33 cellular contexts compared by ENCODE assay signal in genomic region chr6:5512422-5512821, GRCh38.
"Had no signal": no experiment of that assay in that cellular context is flagged by ENCODE, and none has a peak within 500 bp of the region (broad histone marks: within the 10 kb centered on the region; RNA-seq: fewer than 3 reads in every experiment).

No MANE protein-coding gene starts in this region.

- H3K79me2 ChIP-seq: hepatocyte had no signal

- H3K4me2 ChIP-seq: hepatocyte had no signal

- H3K4me1 ChIP-seq: ascending aorta, gastroesophageal sphincter, pancreas, prostate gland, sigmoid colon, upper lobe of left lung, vagina had no signal

- H3K27me3 Mint-ChIP-seq: activated naive CD8-positive, alpha-beta T cell treated with anti-CD3 and anti-CD28 coated beads for 36 hours; effector memory CD8-positive, alpha-beta T cell; naive B cell; stimulated activated memory B cell treated with anti-CD40 and anti-IgM and Interleukin-4, amounts not matched to agents 10 μg/mL and 1 μg/mL and 100 μg/mL, for 72 hours; stimulated activated naive CD8-positive, alpha-beta T cell treated with anti-CD3 and anti-CD28 coated beads, Interleukin-15, amount 100 ng/mL, for 72 hours had no signal

- H3K9me3 ChIP-seq: ascending aorta, gastroesophageal sphincter, pancreas, prostate gland, sigmoid colon, thyroid gland, upper lobe of left lung, vagina had no signal

- ATAC-seq: activated CD4-positive, CD25-positive, alpha-beta regulatory T cell treated with anti-CD3 and anti-CD28 coated beads, Interleukin-2, amount 50 U/mL, for 24 hours; effector memory CD8-positive, alpha-beta T cell; gastroesophageal sphincter; stimulated activated memory B cell treated with anti-CD40 and anti-IgM and Interleukin-4, amounts not matched to agents 10 μg/mL and 1 μg/mL and 100 μg/mL, for 72 hours; stimulated activated naive CD8-positive, alpha-beta T cell treated with anti-CD3 and anti-CD28 coated beads, Interleukin-15, amount 100 ng/mL, for 72 hours had no signal

- H2AFZ ChIP-seq: hepatocyte had no signal

- H3K27ac Mint-ChIP-seq: activated naive CD4-positive, alpha-beta T cell treated with anti-CD3 and anti-CD28 coated beads for 36 hours; activated naive CD8-positive, alpha-beta T cell treated with anti-CD3 and anti-CD28 coated beads for 36 hours; effector memory CD8-positive, alpha-beta T cell; mesothelial cell of epicardium; naive B cell; stimulated activated memory B cell treated with anti-CD40 and anti-IgM and Interleukin-4, amounts not matched to agents 10 μg/mL and 1 μg/mL and 100 μg/mL, for 72 hours; stimulated activated naive CD8-positive, alpha-beta T cell treated with anti-CD3 and anti-CD28 coated beads, Interleukin-15, amount 100 ng/mL, for 72 hours had no signal

- H3K4me3 Mint-ChIP-seq: activated naive CD4-positive, alpha-beta T cell treated with anti-CD3 and anti-CD28 coated beads for 36 hours; activated naive CD8-positive, alpha-beta T cell treated with anti-CD3 and anti-CD28 coated beads for 36 hours; effector memory CD8-positive, alpha-beta T cell; mesothelial cell of epicardium; naive B cell; stimulated activated memory B cell treated with anti-CD40 and anti-IgM and Interleukin-4, amounts not matched to agents 10 μg/mL and 1 μg/mL and 100 μg/mL, for 72 hours; stimulated activated naive CD8-positive, alpha-beta T cell treated with anti-CD3 and anti-CD28 coated beads, Interleukin-15, amount 100 ng/mL, for 72 hours had no signal

- H3K9me3 Mint-ChIP-seq: activated naive CD4-positive, alpha-beta T cell treated with anti-CD3 and anti-CD28 coated beads for 36 hours; effector memory CD8-positive, alpha-beta T cell; mesothelial cell of epicardium; naive B cell; stimulated activated memory B cell treated with anti-CD40 and anti-IgM and Interleukin-4, amounts not matched to agents 10 μg/mL and 1 μg/mL and 100 μg/mL, for 72 hours; stimulated activated naive CD8-positive, alpha-beta T cell treated with anti-CD3 and anti-CD28 coated beads, Interleukin-15, amount 100 ng/mL, for 72 hours had no signal

- H3K27ac ChIP-seq: ascending aorta, brain microvascular endothelial cell, gastroesophageal sphincter, hepatocyte, pancreas, prostate gland, sigmoid colon, thyroid gland, upper lobe of left lung, vagina, WERI-Rb-1 had no signal

- DNase-seq: activated CD4-positive, alpha-beta T cell treated with anti-CD3 and anti-CD28 coated beads, Interleukin-2, amount 50 U/mL, for 1 hour; activated effector memory CD4-positive, alpha-beta T cell treated with anti-CD3 and anti-CD28 coated beads, Interleukin-2, amount 50 U/mL, for 16 hours; activated naive CD4-positive, alpha-beta T cell treated with anti-CD3 and anti-CD28 coated beads for 36 hours; activated naive CD8-positive, alpha-beta T cell treated with anti-CD3 and anti-CD28 coated beads for 36 hours; activated T-cell treated with anti-CD3 and anti-CD28 coated beads for 4 hours; cortex of kidney; effector memory CD8-positive, alpha-beta T cell; left cardiac atrium; naive B cell; pancreas; retina; sigmoid colon; small intestine; stimulated activated CD4-positive, alpha-beta T cell treated with anti-CD3 and anti-CD28 coated beads, Interleukin-1b, Interleukin-23, amount 100 ng/mL, for 48 hours; stimulated activated CD4-positive, alpha-beta T cell treated with anti-CD3 and anti-CD28 coated beads, Interleukin-4, amount 100 ng/mL, for 4 hours; stimulated activated CD8-positive, alpha-beta memory T cell treated with anti-CD3 and anti-CD28 coated beads, Interleukin-4, amount 100 ng/mL, for 48 hours; stimulated activated naive CD8-positive, alpha-beta T cell treated with anti-CD3 and anti-CD28 coated beads, Interleukin-15, amount 100 ng/mL, for 72 hours; T-helper 1 cell; T1000; thyroid gland; upper lobe of left lung; WERI-Rb-1 had no signal

- H3K4me3 ChIP-seq: ascending aorta, gastroesophageal sphincter, hepatocyte, pancreas, prostate gland, sigmoid colon, thyroid gland, upper lobe of left lung, vagina had no signal

- H3K27me3 ChIP-seq: ascending aorta, brain microvascular endothelial cell, gastroesophageal sphincter, hepatocyte, pancreas, sigmoid colon, thyroid gland, upper lobe of left lung, vagina had no signal

- FAIRE-seq: endothelial cell of umbilical vein, keratinocyte, pancreas, small intestine had no signal

- H3K36me3 ChIP-seq: ascending aorta, brain microvascular endothelial cell, pancreas, prostate gland, sigmoid colon, thyroid gland, upper lobe of left lung, vagina, WERI-Rb-1 had no signal
